Comparison of ENCODE assay signal across 21 cellular contexts in genomic region chr4:70980196-70980595, GRCh38. TPM values are rescaled to one million over a fixed set of nuclear protein-coding genes. Genes with fewer than 3 reads are reported as not detected.
DNase-seq lines count a peak whose midpoint lies in the region; ATAC-seq, FAIRE-seq and TF ChIP-seq lines count a peak whose summit lies in the region.
"Had no signal": no experiment of that assay in that cellular context is flagged by ENCODE, and none has a peak within 500 bp of the region (broad histone marks: within the 10 kb centered on the region; RNA-seq: fewer than 3 reads in every experiment).

No MANE protein-coding gene starts in this region.

- H3K9ac ChIP-seq in BLaER1 treated with 17β-estradiol and CSF1 and Interleukin-3, amounts not matched to agents 10 nM and 100 nM = no peak overlapping the region
- H3K9ac ChIP-seq in OCI-LY1 (ENCODE audit: low read length) = no peak overlapping the region
- H3K9ac ChIP-seq: KMS-11 had no signal

- H3K4me2 ChIP-seq in BLaER1 treated with 17β-estradiol and CSF1 and Interleukin-3, amounts not matched to agents 10 nM and 100 nM = peak overlapping the region in 9 of 11 experiments; percentile 1 to 60 (median 34); a peak in 14 of 22 replicates
- H3K4me2 ChIP-seq in OCI-LY1 (ENCODE audit: low read length) (no peak overlapping the region), PC-9 (no peak overlapping the region)
- H3K4me2 ChIP-seq: KMS-11 had no signal

- intact Hi-C loops in PC-9 (cut with micrococcal nuclease; ENCODE audit: unreplicated experiment) = no loop called here

- peaks cover 10% of the 10 kb centered on the region for H3K4me1 Mint-ChIP-seq in memory B cell

- FAIRE-seq in GM12892 (lab: Jason Lieb, UNC) (peak; percentile 81), RCC 7860 (lab: Jason Lieb, UNC) (no peak)
- FAIRE-seq: A204.1, H54 had no signal

- H3K27me3 ChIP-seq in BLaER1 treated with 17β-estradiol and CSF1 and Interleukin-3, amounts not matched to agents 10 nM and 100 nM = no peaks in the 10 kb centered on the region
- H3K27me3 ChIP-seq in OCI-LY1 (ENCODE audit: insufficient read depth, low read length) = no peaks in the 10 kb centered on the region
- no peaks in the 10 kb centered on the region for H3K27me3 ChIP-seq in PC-9 (ENCODE audit: insufficient read depth, low read depth)

- no peaks in the 10 kb centered on the region for H3K9me3 Mint-ChIP-seq in memory B cell
- H3K9me3 Mint-ChIP-seq: CD4-positive, CD25-positive, alpha-beta regulatory T cell; T-cell; T-helper 2 cell treated with Interferon-gamma antibody and Interleukin-4, amounts not matched to agents 5 μg/mL and 100 μg/mL, for 36 hours had no signal

- H3F3A ChIP-seq in OCI-LY1 (ENCODE audit: insufficient read depth, low read length) = no peaks in the 10 kb centered on the region
- H3F3A ChIP-seq in PC-9 (ENCODE audit: insufficient read depth, low read depth) = no peaks in the 10 kb centered on the region

- H3K79me2 ChIP-seq in OCI-LY1 (ENCODE audit: insufficient read depth, low read length) (no peaks in the 10 kb centered on the region), PC-9 (ENCODE audit: low read depth) (no peaks in the 10 kb centered on the region)

- CTCF ChIA-PET in PC-9 (lab: Charles Lee) = no interaction called here

- H3K4me3 ChIP-seq in BLaER1 treated with 17β-estradiol and CSF1 and Interleukin-3, amounts not matched to agents 10 nM and 100 nM = no peak overlapping the region
- H3K4me3 ChIP-seq in OCI-LY1 (ENCODE audit: low read depth, low read length, poor library complexity, severe bottlenecking) (no peak overlapping the region), PC-9 (no peak overlapping the region)
- H3K4me3 ChIP-seq: SK-N-MC had no signal

- POLR2A ChIA-PET in PC-9 (lab: Charles Lee; ENCODE audit: unreplicated experiment) = no interaction called here

- no peak overlapping the region for H3K4me3 Mint-ChIP-seq in memory B cell
- H3K4me3 Mint-ChIP-seq: CD4-positive, CD25-positive, alpha-beta regulatory T cell; T-cell; T-helper 2 cell treated with Interferon-gamma antibody and Interleukin-4, amounts not matched to agents 5 μg/mL and 100 μg/mL, for 36 hours had no signal

- BruUV-seq in PC-9 (replicated peaks; lab: Mats Ljungman, UMichigan) = no TSS peak

- H3K36me3 Mint-ChIP-seq in memory B cell = peaks cover 5% of the 10 kb centered on the region

- no peak for TF ChIP-seq POLR2A in GM12892 (IDR thresholded peaks at IDR 0.05; ENCODE audit: low read depth, low read length)

- H3K27ac Mint-ChIP-seq in memory B cell = peak overlapping the region; percentile 65
- H3K27ac Mint-ChIP-seq: T-cell; T-helper 2 cell treated with Interferon-gamma antibody and Interleukin-4, amounts not matched to agents 5 μg/mL and 100 μg/mL, for 36 hours had no signal

- no peaks in the 10 kb centered on the region for H3K27me3 Mint-ChIP-seq in memory B cell
- H3K27me3 Mint-ChIP-seq: CD4-positive, CD25-positive, alpha-beta regulatory T cell; T-cell had no signal

- TF ChIP-seq CTCF in OCI-LY1 (IDR thresholded peaks at IDR 0.05; ENCODE audit: low read length) (no peak), PC-9 (conservative IDR thresholded peaks at IDR 0.05) (no peak)

- DNase-seq in GM12892 (ENCODE audit: insufficient read length) (no peak), memory B cell (ENCODE audit: low spot score in 2 of 2) (no peak), NCI-H2196 (lab: John Stamatoyannopoulos, UW; ENCODE audit: unreplicated experiment) (no peak), PC-9 (no peak), RCC 7860 (ENCODE audit: low spot score) (no peak)
- DNase-seq: CD4-positive, CD25-positive, alpha-beta regulatory T cell; DMS79; NCI-H1105 treated with DMSO at 0.1 percent for 48 hours; NCI-H2029 treated with DMSO at 0.1 percent for 48 hours; NCI-H345; NCI-H524; NCI-H774; SHP77; T-cell had no signal

- no peaks in the 10 kb centered on the region for H3K9me2 ChIP-seq in OCI-LY1 (ENCODE audit: low read depth, low read length)
- no peaks in the 10 kb centered on the region for H3K9me2 ChIP-seq in PC-9 (ENCODE audit: insufficient read depth)

- H4K20me1 ChIP-seq in BLaER1 treated with 17β-estradiol and CSF1 and Interleukin-3, amounts not matched to agents 10 nM and 100 nM = no peaks in the 10 kb centered on the region
- H4K20me1 ChIP-seq in OCI-LY1 (ENCODE audit: insufficient read depth, low read length) (no peaks in the 10 kb centered on the region), PC-9 (ENCODE audit: insufficient read depth) (no peaks in the 10 kb centered on the region)

- H3K4me1 ChIP-seq in BLaER1 treated with 17β-estradiol and CSF1 and Interleukin-3, amounts not matched to agents 10 nM and 100 nM = peaks cover 12 to 28% (median 15%) of the 10 kb centered on the region in 10 experiments; a peak in 18 of 20 replicates
- H3K4me1 ChIP-seq in OCI-LY1 (ENCODE audit: insufficient read depth, low read length, severe bottlenecking) (peaks cover 18% of the 10 kb centered on the region), PC-9 (replicated peaks; ENCODE audit: insufficient read depth) (no peaks in the 10 kb centered on the region)

- no peaks in the 10 kb centered on the region for H3K9me3 ChIP-seq in BLaER1 treated with 17β-estradiol and CSF1 and Interleukin-3, amounts not matched to agents 10 nM and 100 nM (replicated peaks in 1 of 11)
- H3K9me3 ChIP-seq in OCI-LY1 (ENCODE audit: low read length) (no peaks in the 10 kb centered on the region), PC-9 (ENCODE audit: insufficient read depth, low read depth) (no peaks in the 10 kb centered on the region)

- H3K36me3 ChIP-seq in BLaER1 treated with 17β-estradiol and CSF1 and Interleukin-3, amounts not matched to agents 10 nM and 100 nM = peaks cover 23 to 52% (median 37%) of the 10 kb centered on the region in 11 experiments; a peak in 20 of 22 replicates
- H3K36me3 ChIP-seq in OCI-LY1 (ENCODE audit: insufficient read depth, low read length) = peaks cover 51% of the 10 kb centered on the region; the same call in 1 of the 2 replicates
- no peaks in the 10 kb centered on the region for H3K36me3 ChIP-seq in PC-9 (ENCODE audit: low read depth)

- no peak for ATAC-seq in memory B cell (ENCODE audit: low read depth)
- ATAC-seq: T-cell had no signal

- H3K27ac ChIP-seq in BLaER1 treated with 17β-estradiol and CSF1 and Interleukin-3, amounts not matched to agents 10 nM and 100 nM = peak overlapping the region in 1 of 11 experiments; percentile 22; a peak in 2 of 22 replicates
- peak overlapping the region; percentile 44 for H3K27ac ChIP-seq in OCI-LY1 (ENCODE audit: low read depth, low read length, poor library complexity, severe bottlenecking)
- no peak overlapping the region for H3K27ac ChIP-seq in PC-9
- H3K27ac ChIP-seq: KMS-11, SK-N-MC had no signal

- H2AFZ ChIP-seq in OCI-LY1 (ENCODE audit: low read length) = no peak overlapping the region
- H2AFZ ChIP-seq in PC-9 = no peak overlapping the region

RNA-seq across cellular contexts. Expression of gene DCK, which starts 13.3 kb away (rescaled TPM):
- polyA plus RNA-seq in GM12892 (2012; ENCODE audit: missing spikeins) = 22.2 TPM
- 10.1 and 11.8 TPM in 2 replicates for total RNA-seq in PC-9 (2021)

Comparison
In these comparisons a context has a peak if more than half of its experiments do, and no peak if none do; other contexts are left out.
1. H3K4me2 ChIP-seq: peak in BLaER1 treated with 17β-estradiol and CSF1 and Interleukin-3, amounts not matched to agents 10 nM and 100 nM (9 of 11); none in OCI-LY1 (single experiment) and PC-9 (single experiment).